1 cellular context compared by ENCODE assay signal in the genomic region with DNA sequence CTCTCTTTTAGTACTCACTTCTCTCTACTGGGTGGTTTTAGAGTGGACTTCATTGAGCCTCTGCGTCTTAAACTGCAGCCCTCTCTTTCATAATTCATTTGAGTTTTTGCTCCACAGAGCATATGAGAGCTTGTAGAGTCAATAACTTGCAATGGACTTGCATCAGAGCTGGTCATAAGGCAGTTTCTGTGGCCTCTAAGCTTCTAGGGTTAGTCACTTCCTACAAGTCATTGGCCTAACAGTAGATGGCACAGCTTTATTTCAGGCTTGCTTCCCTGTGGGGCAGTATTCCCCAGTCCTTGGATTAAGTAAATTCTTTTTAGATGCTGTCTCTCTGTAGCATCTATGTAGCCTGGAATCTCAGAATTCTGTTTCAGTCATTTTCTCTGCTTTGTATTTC.
TF ChIP-seq lines count a peak whose summit lies in the region.

No MANE protein-coding gene starts in this region.

TF ChIP-seq in HepG2, 621 proteins besides CTCF, POLR2A, EP300 and RAD21:
- no peak for TF ChIP-seq CBX2 (IDR thresholded peaks at IDR 0.05; ENCODE audit: low read depth, low read length)
- TF ChIP-seq CBX2 (CRISPR knock-in tag; IDR thresholded peaks at IDR 0.05; ENCODE audit: low read depth) = no peak
- TF ChIP-seq, protein P1, sequence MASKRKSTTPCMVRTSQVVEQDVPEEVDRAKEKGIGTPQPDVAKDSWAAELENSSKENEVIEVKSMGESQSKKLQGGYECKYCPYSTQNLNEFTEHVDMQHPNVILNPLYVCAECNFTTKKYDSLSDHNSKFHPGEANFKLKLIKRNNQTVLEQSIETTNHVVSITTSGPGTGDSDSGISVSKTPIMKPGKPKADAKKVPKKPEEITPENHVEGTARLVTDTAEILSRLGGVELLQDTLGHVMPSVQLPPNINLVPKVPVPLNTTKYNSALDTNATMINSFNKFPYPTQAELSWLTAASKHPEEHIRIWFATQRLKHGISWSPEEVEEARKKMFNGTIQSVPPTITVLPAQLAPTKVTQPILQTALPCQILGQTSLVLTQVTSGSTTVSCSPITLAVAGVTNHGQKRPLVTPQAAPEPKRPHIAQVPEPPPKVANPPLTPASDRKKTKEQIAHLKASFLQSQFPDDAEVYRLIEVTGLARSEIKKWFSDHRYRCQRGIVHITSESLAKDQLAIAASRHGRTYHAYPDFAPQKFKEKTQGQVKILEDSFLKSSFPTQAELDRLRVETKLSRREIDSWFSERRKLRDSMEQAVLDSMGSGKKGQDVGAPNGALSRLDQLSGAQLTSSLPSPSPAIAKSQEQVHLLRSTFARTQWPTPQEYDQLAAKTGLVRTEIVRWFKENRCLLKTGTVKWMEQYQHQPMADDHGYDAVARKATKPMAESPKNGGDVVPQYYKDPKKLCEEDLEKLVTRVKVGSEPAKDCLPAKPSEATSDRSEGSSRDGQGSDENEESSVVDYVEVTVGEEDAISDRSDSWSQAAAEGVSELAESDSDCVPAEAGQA (IDR thresholded peaks at IDR 0.05; ENCODE audit: low read depth) = no peak
- TF ChIP-seq, protein P1 (CRISPR knock-in tag; IDR thresholded peaks at IDR 0.05; ENCODE audit: borderline replicate concordance) = no peak
- TF ChIP-seq SP1 (IDR thresholded peaks at IDR 0.05) = no peak
- TF ChIP-seq SP1 (CRISPR knock-in tag; IDR thresholded peaks at IDR 0.05) = no peak
- TF ChIP-seq, protein P2, sequence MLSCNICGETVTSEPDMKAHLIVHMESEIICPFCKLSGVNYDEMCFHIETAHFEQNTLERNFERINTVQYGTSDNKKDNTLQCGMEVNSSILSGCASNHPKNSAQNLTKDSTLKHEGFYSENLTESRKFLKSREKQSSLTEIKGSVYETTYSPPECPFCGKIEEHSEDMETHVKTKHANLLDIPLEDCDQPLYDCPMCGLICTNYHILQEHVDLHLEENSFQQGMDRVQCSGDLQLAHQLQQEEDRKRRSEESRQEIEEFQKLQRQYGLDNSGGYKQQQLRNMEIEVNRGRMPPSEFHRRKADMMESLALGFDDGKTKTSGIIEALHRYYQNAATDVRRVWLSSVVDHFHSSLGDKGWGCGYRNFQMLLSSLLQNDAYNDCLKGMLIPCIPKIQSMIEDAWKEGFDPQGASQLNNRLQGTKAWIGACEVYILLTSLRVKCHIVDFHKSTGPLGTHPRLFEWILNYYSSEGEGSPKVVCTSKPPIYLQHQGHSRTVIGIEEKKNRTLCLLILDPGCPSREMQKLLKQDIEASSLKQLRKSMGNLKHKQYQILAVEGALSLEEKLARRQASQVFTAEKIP (CRISPR knock-in tag; IDR thresholded peaks at IDR 0.05; ENCODE audit: borderline replicate concordance) = no peak
- TF ChIP-seq NFE2L1 (CRISPR knock-in tag; IDR thresholded peaks at IDR 0.05; ENCODE audit: borderline replicate concordance) = no peak
- TF ChIP-seq ZNF326 (CRISPR knock-in tag; IDR thresholded peaks at IDR 0.05; ENCODE audit: borderline replicate concordance) = no peak
- no peak for TF ChIP-seq KDM4B (CRISPR knock-in tag; IDR thresholded peaks at IDR 0.05)
- no peak for TF ChIP-seq ELF1 (CRISPR knock-in tag; IDR thresholded peaks at IDR 0.05)
